In the genomic region with DNA sequence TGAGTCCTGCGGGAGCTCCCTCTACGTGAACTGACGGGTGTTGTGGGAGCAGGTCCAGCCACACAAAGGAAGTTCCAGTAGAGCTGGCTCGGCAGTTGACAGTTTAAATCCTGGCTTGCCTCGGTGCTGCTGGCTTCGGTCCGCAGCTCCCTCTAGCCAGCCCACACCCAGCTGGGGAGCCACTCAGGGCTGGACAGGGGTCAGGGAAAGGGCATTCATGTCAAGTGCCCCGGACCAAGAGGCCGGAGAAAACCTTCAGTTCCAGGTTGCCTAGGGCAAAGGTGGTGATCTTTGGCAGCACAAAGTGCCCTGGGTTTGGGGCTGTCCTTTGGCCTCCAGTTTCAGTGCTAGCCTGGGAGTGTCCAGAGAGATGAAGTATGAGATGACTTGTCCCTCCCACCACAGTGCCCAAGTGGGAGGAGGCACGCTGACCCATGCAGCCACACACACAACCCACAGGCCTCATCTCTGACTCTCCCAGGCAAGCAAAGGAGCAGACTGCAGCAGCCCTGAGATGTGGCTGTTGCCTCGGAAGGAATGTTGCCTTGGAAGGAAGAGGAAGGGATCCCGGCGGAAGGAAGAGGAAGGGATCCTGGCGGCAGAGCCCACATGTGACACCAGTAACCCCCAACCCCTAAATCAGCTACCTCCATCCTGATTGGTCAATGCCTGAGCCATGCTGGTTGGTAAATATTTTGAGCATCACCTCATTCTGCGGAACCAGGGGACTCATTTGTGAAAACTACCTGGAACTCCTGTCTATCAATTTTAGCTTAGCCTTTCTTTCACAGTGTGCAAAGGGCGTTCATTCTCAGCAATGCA, we compare ENCODE assay signal across 8 cellular contexts. TPM values are rescaled to one million over a fixed set of nuclear protein-coding genes. Genes with fewer than 3 reads are reported as not detected.
DNase-seq lines count a peak whose midpoint lies in the region; ATAC-seq and TF ChIP-seq lines count a peak whose summit lies in the region.

No MANE protein-coding gene starts in this region.

- intact Hi-C loops in mucosa of descending colon (cut with DNase I, micrococcal nuclease) = no loop called here
- intact Hi-C loops in upper lobe of right lung (cut with DNase I) = no loop called here

- WGBS in esophagus, 2 donors = 37 to 39% methylated on average over 16 of the region's 16 CpGs

- H3K4me1 ChIP-seq in esophagus (ENCODE audit: control insufficient read depth in 2 of 2, insufficient read depth in 2 of 2, low read length in 1 of 2) (peaks cover 6 to 23% of the 10 kb centered on the region in 2 donors), mucosa of descending colon (ENCODE audit: low read depth) (peaks cover 10% of the 10 kb centered on the region), upper lobe of right lung (peaks cover 20% of the 10 kb centered on the region)

- H3K27me3 ChIP-seq in MG63 = no peaks in the 10 kb centered on the region
- no peaks in the 10 kb centered on the region for H3K27me3 ChIP-seq in esophagus (ENCODE audit: control insufficient read depth in 1 of 2, insufficient read depth in 2 of 2, low read length in 2 of 2)
- no peaks in the 10 kb centered on the region for H3K27me3 ChIP-seq in upper lobe of right lung

- TF ChIP-seq CTCF in mucosa of descending colon (IDR thresholded peaks at IDR 0.05) (no peak), upper lobe of right lung (IDR thresholded peaks at IDR 0.05) (no peak)

- H3K9me3 ChIP-seq in MG63 (no peaks in the 10 kb centered on the region), esophagus (ENCODE audit: control insufficient read depth in 2 of 2, insufficient read depth in 1 of 2, low read depth in 1 of 2, low read length in 1 of 2) (no peaks in the 10 kb centered on the region), mucosa of descending colon (no peaks in the 10 kb centered on the region), upper lobe of right lung (no peaks in the 10 kb centered on the region)

- H3K4me3 ChIP-seq in MG63 = no peak overlapping the region
- no peak overlapping the region for H3K4me3 ChIP-seq in esophagus (ENCODE audit: low read depth in 1 of 2, low read length in 2 of 2)
- H3K4me3 ChIP-seq in mucosa of descending colon = no peak overlapping the region
- H3K4me3 ChIP-seq in upper lobe of right lung = no peak overlapping the region

- DNase-seq in MG63 = peak; percentile 96
- peak in 2 of 3 donors; percentile 49 to 61 for DNase-seq in mucosa of descending colon
- DNase-seq in upper lobe of right lung = peak; percentile 75
- no peak for DNase-seq in NCI-H1092 (lab: John Stamatoyannopoulos, UW)
- no peak for DNase-seq in NCI-H128 (lab: John Stamatoyannopoulos, UW; ENCODE audit: unreplicated experiment)

- ATAC-seq in mucosa of descending colon = peak; percentile 78
- ATAC-seq in upper lobe of right lung = peak; percentile 79
- ATAC-seq in HG03342 (IDR thresholded peaks at IDR 0.05; ENCODE audit: unreplicated experiment) = no peak
- ATAC-seq in HG02970 (IDR thresholded peaks at IDR 0.05; ENCODE audit: low FRiP score, unreplicated experiment) = no peak

- H3K27ac ChIP-seq in esophagus (ENCODE audit: low read depth in 2 of 2, low read length in 1 of 2) = peak overlapping the region; percentile 75 to 88
- H3K27ac ChIP-seq in upper lobe of right lung = peak overlapping the region; percentile 30

- peaks cover 16% of the 10 kb centered on the region for H3K36me3 ChIP-seq in MG63
- H3K36me3 ChIP-seq in esophagus (ENCODE audit: control insufficient read depth in 2 of 2, insufficient read depth in 2 of 2, low read length in 1 of 2) = peaks cover 2 to 4% of the 10 kb centered on the region in 2 donors
- peaks cover 4% of the 10 kb centered on the region for H3K36me3 ChIP-seq in mucosa of descending colon (ENCODE audit: low read depth)
- peaks cover 10% of the 10 kb centered on the region for H3K36me3 ChIP-seq in upper lobe of right lung

RNA-seq across cellular contexts. Expression of gene ANPEP, which starts 13.9 kb away (rescaled TPM):
- total RNA-seq in MG63 (2014; rRNA removed; shearing (Covaris generic); ENCODE audit: low replicate concordance) = 24.9 and 43.8 TPM in 2 replicates
- polyA plus RNA-seq in esophagus = 1 to 10 TPM; 1.2 to 1.4 TPM
- total RNA-seq in mucosa of descending colon (1,000 to 10,000 TPM in 1 of 3 donors, 100 to 1,000 TPM in 2; 270 to 1,014 (median 289) TPM), upper lobe of right lung (42.6 TPM)

RNA-seq across cellular contexts. Expression of gene MESP2, which starts 52.4 kb away (rescaled TPM):
- 1.8 TPM in 1 of 2 replicates, not detected in the other for total RNA-seq in MG63 (2014; rRNA removed; shearing (Covaris generic); ENCODE audit: low replicate concordance)
- under 1 TPM; 0.56 to 0.75 TPM for polyA plus RNA-seq in esophagus
- total RNA-seq in mucosa of descending colon = 1 to 10 TPM in 2 of 3 donors, under 1 TPM in 1; 0.79 to 4.7 (median 1.2) TPM
- total RNA-seq in upper lobe of right lung = not detected

Comparison
In these comparisons a context has a peak if more than half of its experiments do, and no peak if none do; other contexts are left out.
1. DNase-seq: peak in MG63 (single experiment), mucosa of descending colon (2 of 3) and upper lobe of right lung (single experiment); none in NCI-H1092 (single experiment) and NCI-H128 (single experiment).
2. ATAC-seq: peak in mucosa of descending colon (single experiment) and upper lobe of right lung (single experiment); none in HG03342 (single experiment) and HG02970 (single experiment).